Comparison of ENCODE assay signal across 12 cellular contexts in genomic region chr1:63731117-63732043, GRCh38. TPM values are rescaled to one million over a fixed set of nuclear protein-coding genes. Genes with fewer than 3 reads are reported as not detected.
DNase-seq lines count a peak whose midpoint lies in the region; ATAC-seq, FAIRE-seq and TF ChIP-seq lines count a peak whose summit lies in the region.
"Had no signal": no experiment of that assay in that cellular context is flagged by ENCODE, and none has a peak within 500 bp of the region (broad histone marks: within the 10 kb centered on the region; RNA-seq: fewer than 3 reads in every experiment).

No MANE protein-coding gene starts in this region.

- TF ChIP-seq EP300 in H1 (IDR thresholded peaks at IDR 0.05; ENCODE audit: borderline replicate concordance in 1 of 2, low read depth in 2 of 2, low read length in 2 of 2), result peak in 1 of 2 experiments; percentile 84; a peak in 1 of 3 replicates

- H3K4me3 ChIP-seq in AG04449 (ENCODE audit: low read depth, low read length) (peak overlapping the region; percentile 32), IMR-90 (ENCODE audit: insufficient read depth, low read depth, low read length) (no peak overlapping the region), H1 (ENCODE audit: extremely low read depth in 1 of 4, insufficient read depth in 2 of 4, low read depth in 3 of 4, low read length in 4 of 4) (no peak overlapping the region; a peak in 1 of 8 replicates), mesodermal cell (ENCODE audit: extremely low read depth, insufficient read depth, low read length, poor library complexity, severe bottlenecking) (no peak overlapping the region)

- H2BK20ac ChIP-seq in IMR-90 (ENCODE audit: low read depth, low read length), result peak overlapping the region; percentile 42; the same call in 1 of the 2 replicates
- no peak overlapping the region; the same call in 1 of the 2 replicates for H2BK20ac ChIP-seq in H1 (ENCODE audit: low read length)

- no peak overlapping the region for H3K27ac Mint-ChIP-seq in activated naive CD8-positive, alpha-beta T cell treated with anti-CD3 and anti-CD28 coated beads, Interleukin-2, amount 50 U/mL, for 24 hours
- H3K27ac Mint-ChIP-seq: activated CD4-positive, alpha-beta T cell treated with anti-CD3 and anti-CD28 coated beads, Interleukin-2, amount 10 ng/mL, durations not matched to agents 24 days and 14 days; CD4-positive, alpha-beta memory T cell had no signal

- no peak overlapping the region for H2AK5ac ChIP-seq in IMR-90 (ENCODE audit: low read depth, low read length)
- peak overlapping the region; percentile 95 for H2AK5ac ChIP-seq in H1 (ENCODE audit: low read depth, low read length)

- no peaks in the 10 kb centered on the region for H3K23me2 ChIP-seq in H1 (ENCODE audit: low read depth, low read length)

- peaks cover 2% of the 10 kb centered on the region; the same call in 1 of the 2 replicates for H3K4me1 ChIP-seq in IMR-90 (ENCODE audit: control insufficient read depth, insufficient read depth, low read length)
- H3K4me1 ChIP-seq in H1 (replicated peaks in 1 of 4; ENCODE audit: control insufficient read depth in 3 of 4, insufficient read depth in 4 of 4, low read length in 3 of 4), result peaks cover 2 to 10% (median 8%) of the 10 kb centered on the region in 4 experiments; a peak in 4 of 7 replicates
- peaks cover 15% of the 10 kb centered on the region for H3K4me1 ChIP-seq in mesodermal cell (ENCODE audit: control insufficient read depth, insufficient read depth, low read length, poor library complexity, severe bottlenecking)

- H2BK15ac ChIP-seq in IMR-90 (ENCODE audit: low read depth, low read length), result peak overlapping the region; percentile 40; the same call in 1 of the 3 replicates
- H2BK15ac ChIP-seq in H1 (ENCODE audit: low read length), result no peak overlapping the region

- H3K4ac ChIP-seq in IMR-90 (ENCODE audit: low read depth, low read length) (peak overlapping the region; percentile 21; the same call in 1 of the 2 replicates), H1 (replicated peaks; ENCODE audit: insufficient read length, low read depth, low read length) (peak overlapping the region; percentile 71)

- no peaks in the 10 kb centered on the region for H3K36me3 Mint-ChIP-seq in activated naive CD8-positive, alpha-beta T cell treated with anti-CD3 and anti-CD28 coated beads, Interleukin-2, amount 50 U/mL, for 24 hours (ENCODE audit: low read depth)
- H3K36me3 Mint-ChIP-seq: CD4-positive, alpha-beta memory T cell had no signal

- ATAC-seq in IMR-90 (ENCODE audit: low read depth), result peak; percentile 84
- ATAC-seq in activated naive CD8-positive, alpha-beta T cell treated with anti-CD3 and anti-CD28 coated beads, Interleukin-2, amount 50 U/mL, for 24 hours, result no peak
- ATAC-seq in GM21367 (IDR thresholded peaks at IDR 0.05; ENCODE audit: unreplicated experiment), result no peak
- ATAC-seq in HG03175 (IDR thresholded peaks at IDR 0.05; ENCODE audit: unreplicated experiment), result no peak

- H2AFZ ChIP-seq in IMR-90 (replicated peaks; ENCODE audit: low read length, poor library complexity), result no peak overlapping the region
- H2AFZ ChIP-seq in H1 (ENCODE audit: low read length), result no peak overlapping the region

- no peaks in the 10 kb centered on the region for H3K79me2 ChIP-seq in H1 (ENCODE audit: control insufficient read depth in 1 of 2, insufficient read depth in 2 of 2, low read length in 2 of 2)

- TF ChIP-seq POLR2A in IMR-90 (IDR thresholded peaks at IDR 0.05; ENCODE audit: low read depth, low read length) (peak; percentile 36; the same call in 1 of the 2 replicates), H1 (IDR thresholded peaks at IDR 0.05; ENCODE audit: control extremely low read depth in 1 of 2, low read depth in 2 of 2, low read length in 2 of 2) (no peak)

- TF ChIP-seq CTCF in AG04449 (IDR thresholded peaks at IDR 0.05; ENCODE audit: insufficient read depth, low read length, missing control alignments) (no peak), IMR-90 (conservative IDR thresholded peaks at IDR 0.05; ENCODE audit: low read depth, low read length) (no peak), H1 (IDR thresholded peaks at IDR 0.05; ENCODE audit: control extremely low read depth in 1 of 3, insufficient read depth in 1 of 3, low read depth in 1 of 3, low read length in 3 of 3) (no peak)

- H3K14ac ChIP-seq in IMR-90 (replicated peaks; ENCODE audit: low read depth, low read length), result no peak overlapping the region
- H3K14ac ChIP-seq in H1 (ENCODE audit: insufficient read length), result no peak overlapping the region

- no peaks in the 10 kb centered on the region for H3K79me1 ChIP-seq in IMR-90 (ENCODE audit: low read depth in 1 of 2, low read length in 2 of 2)
- H3K79me1 ChIP-seq in H1 (ENCODE audit: low read depth, low read length), result no peaks in the 10 kb centered on the region

- H3K9me3 Mint-ChIP-seq in activated naive CD8-positive, alpha-beta T cell treated with anti-CD3 and anti-CD28 coated beads, Interleukin-2, amount 50 U/mL, for 24 hours, result peaks cover 7% of the 10 kb centered on the region
- H3K9me3 Mint-ChIP-seq: activated CD4-positive, alpha-beta T cell treated with anti-CD3 and anti-CD28 coated beads, Interleukin-2, amount 10 ng/mL, durations not matched to agents 24 days and 14 days had no signal

- no peak overlapping the region for H3K56ac ChIP-seq in IMR-90 (ENCODE audit: extremely low read depth, insufficient read depth, low read length)
- H3K56ac ChIP-seq in H1 (replicated peaks; ENCODE audit: insufficient read length, low read depth, low read length), result peak overlapping the region; percentile 17

- H3K4me3 Mint-ChIP-seq in activated naive CD8-positive, alpha-beta T cell treated with anti-CD3 and anti-CD28 coated beads, Interleukin-2, amount 50 U/mL, for 24 hours, result no peak overlapping the region
- H3K4me3 Mint-ChIP-seq: activated CD4-positive, alpha-beta T cell treated with anti-CD3 and anti-CD28 coated beads, Interleukin-2, amount 10 ng/mL, durations not matched to agents 24 days and 14 days; CD4-positive, alpha-beta memory T cell had no signal

- no peaks in the 10 kb centered on the region for H3K4me1 Mint-ChIP-seq in activated naive CD8-positive, alpha-beta T cell treated with anti-CD3 and anti-CD28 coated beads, Interleukin-2, amount 50 U/mL, for 24 hours
- H3K4me1 Mint-ChIP-seq: activated CD4-positive, alpha-beta T cell treated with anti-CD3 and anti-CD28 coated beads, Interleukin-2, amount 10 ng/mL, durations not matched to agents 24 days and 14 days; CD4-positive, alpha-beta memory T cell had no signal

- BruUV-seq in IMR-90 (replicated peaks; lab: Mats Ljungman, UMichigan), result no TSS peak

- CTCF ChIA-PET in AG04449 (lab: Yijun Ruan, JAX), result interaction anchor here (0.7 to 2.2 kb wide), 5 partner anchors 17 to 405 kb away, joined by 3 to 7 read pairs (median 3); no protein-coding TSS in a partner anchor
- CTCF ChIA-PET in IMR-90 (lab: Yijun Ruan, JAX), result interaction anchor here (0.6 kb wide), 1 partner anchor 945 kb away, joined by 3 read pairs; no protein-coding TSS in a partner anchor
- CTCF ChIA-PET in H1 (lab: Charles Lee; ENCODE audit: partially characterized antibody), result interaction anchor here (0.7 to 1.2 kb wide), 4 partner anchors 17 to 187 kb away, joined by 3 read pairs; no protein-coding TSS in a partner anchor

- H3K9ac ChIP-seq in IMR-90 (ENCODE audit: low read depth, low read length) (no peak overlapping the region), H1 (replicated peaks in 1 of 4; ENCODE audit: extremely low read depth in 1 of 4, low read depth in 3 of 4, low read length in 3 of 4) (no peak overlapping the region)

- intact Hi-C loops in IMR-90 (cut with micrococcal nuclease), result loop anchor here (1.0 kb wide), 1 partner anchor 15 kb away; no protein-coding TSS in a partner anchor

- H3K27me3 Mint-ChIP-seq in activated naive CD8-positive, alpha-beta T cell treated with anti-CD3 and anti-CD28 coated beads, Interleukin-2, amount 50 U/mL, for 24 hours, result peaks cover 7% of the 10 kb centered on the region

- no peaks in the 10 kb centered on the region; the same call in 1 of the 2 replicates for H3K27me3 ChIP-seq in IMR-90 (ENCODE audit: control insufficient read depth, insufficient read depth, low read length)
- peaks cover 0 to 1% (median 0%) of the 10 kb centered on the region in 4 experiments; a peak in 1 of 7 replicates for H3K27me3 ChIP-seq in H1 (replicated peaks in 1 of 4; ENCODE audit: control insufficient read depth in 3 of 4, extremely low read depth in 1 of 4, insufficient read depth in 3 of 4, low read length in 3 of 4)

- 0% methylated on average over 1 of the region's 9 CpGs; no CpG with 5 or more reads in 1 of the 2 experiments for WGBS in IMR-90 (ENCODE audit: extremely low coverage in 2 of 2, insufficient read length in 1 of 2), 2 experiments
- WGBS in H1 (ENCODE audit: extremely low coverage in 1 of 2, insufficient coverage in 1 of 2, insufficient read length in 1 of 2, insufficient replicate concordance in 2 of 2, low coverage in 1 of 2, low lambda C conversion rate in 2 of 2, missing lambda C conversion rate in 1 of 2), 2 experiments, result 80% methylated on average over 8 of the region's 9 CpGs; no CpG with 5 or more reads in 1 of the 2 experiments
- WGBS in mesodermal cell (ENCODE audit: insufficient coverage in 2 of 2), 2 experiments, result 89 to 93% methylated on average over 5 of the region's 9 CpGs

- H4K20me1 ChIP-seq in IMR-90 (ENCODE audit: insufficient read depth, low read length) (no peaks in the 10 kb centered on the region; the same call in 1 of the 2 replicates), H1 (replicated peaks in 1 of 2; ENCODE audit: control insufficient read depth in 1 of 2, insufficient read depth in 2 of 2, low read length in 2 of 2) (no peaks in the 10 kb centered on the region)

- no peak overlapping the region for H4K91ac ChIP-seq in IMR-90 (ENCODE audit: insufficient read depth, low read depth, low read length)
- peak overlapping the region; percentile 4 for H4K91ac ChIP-seq in H1 (replicated peaks; ENCODE audit: insufficient read length, low read length)

- no peak overlapping the region for H2BK5ac ChIP-seq in IMR-90 (ENCODE audit: low read depth, low read length, poor library complexity, severe bottlenecking)
- peak overlapping the region; percentile 91 for H2BK5ac ChIP-seq in H1 (ENCODE audit: low read depth, low read length)

- H3K9me1 ChIP-seq in IMR-90 (ENCODE audit: insufficient read depth, low read length), result no peaks in the 10 kb centered on the region

- H3K23ac ChIP-seq in IMR-90 (ENCODE audit: low read depth, low read length) (no peak overlapping the region), H1 (ENCODE audit: insufficient read length) (no peak overlapping the region)

- dilution Hi-C loops in IMR-90 (cut with HindIII; ENCODE audit: low sequenced_read_pairs, unreplicated experiment), result no loop called here

- in situ Hi-C loops in IMR-90 (cut with MboI; ENCODE audit: low sequenced_read_pairs), result no loop called here

- no peak overlapping the region for H4K8ac ChIP-seq in IMR-90 (ENCODE audit: low read depth in 2 of 2, low read length in 2 of 2)
- no peak overlapping the region for H4K8ac ChIP-seq in H1 (ENCODE audit: extremely low read depth, insufficient read depth, low read length)

- H3K9me3 ChIP-seq in IMR-90 (ENCODE audit: control insufficient read depth, insufficient read depth, low read length) (peaks cover 2% of the 10 kb centered on the region; the same call in 1 of the 2 replicates), H1 (ENCODE audit: insufficient read depth in 2 of 2, low read depth in 1 of 2, low read length in 1 of 2) (peaks cover 2 to 5% of the 10 kb centered on the region in 2 experiments; a peak in 1 of 4 replicates), mesodermal cell (ENCODE audit: control insufficient read depth, low read length) (peaks cover 16% of the 10 kb centered on the region)

- peak overlapping the region; percentile 89 for H2BK12ac ChIP-seq in H1 (ENCODE audit: low read depth, low read length)

- POLR2A ChIA-PET in AG04449 (lab: Yijun Ruan, JAX), result no interaction called here
- POLR2A ChIA-PET in IMR-90 (lab: Charles Lee; ENCODE audit: unreplicated experiment), result no interaction called here
- POLR2A ChIA-PET in H1 (lab: Charles Lee; ENCODE audit: partially characterized antibody), result interaction anchor here (0.8 to 1.3 kb wide), 3 partner anchors 11 to 40 kb away, joined by 3 to 4 read pairs (median 3); no protein-coding TSS in a partner anchor

- peak overlapping the region; percentile 44; the same call in 1 of the 2 replicates for H2BK120ac ChIP-seq in IMR-90 (ENCODE audit: low read depth, low read length)
- peak overlapping the region; percentile 77 for H2BK120ac ChIP-seq in H1 (replicated peaks; ENCODE audit: low read depth, low read length)

- peak; percentile 78 for FAIRE-seq in H1 (lab: Jason Lieb, UNC)

- no peak overlapping the region for H3K27ac ChIP-seq in IMR-90 (ENCODE audit: insufficient read depth, low read length)
- peak overlapping the region; percentile 32; the same call in 1 of the 2 replicates for H3K27ac ChIP-seq in H1 (ENCODE audit: low read depth, low read length)
- H3K27ac ChIP-seq in mesodermal cell (ENCODE audit: low read depth, low read length, severe bottlenecking), result peak overlapping the region; percentile 78

- peak; percentile 8; the same call in 1 of the 2 replicates for TF ChIP-seq RAD21 in IMR-90 (IDR thresholded peaks at IDR 0.05; ENCODE audit: low read length)
- no peak for TF ChIP-seq RAD21 in H1 (IDR thresholded peaks at IDR 0.05 in 1 of 2, conservative IDR thresholded peaks at IDR 0.05 in 1 of 2; ENCODE audit: low read depth in 2 of 2, low read length in 2 of 2)

- H4K5ac ChIP-seq in IMR-90 (ENCODE audit: low read depth, low read length) (no peak overlapping the region), H1 (ENCODE audit: insufficient read length, low read depth, low read length) (no peak overlapping the region)

- DNase-seq in AG04449 (ENCODE audit: low read depth, low spot score), result peak; percentile 86
- peak; percentile 96 for DNase-seq in IMR-90
- no peak for DNase-seq in H1 (ENCODE audit: low read depth in 1 of 2, low spot score in 2 of 2)
- DNase-seq in activated naive CD8-positive, alpha-beta T cell treated with anti-CD3 and anti-CD28 coated beads, Interleukin-2, amount 50 U/mL, for 24 hours, result no peak
- DNase-seq in COLO829 (ENCODE audit: low spot score), result no peak
- DNase-seq: activated CD4-positive, alpha-beta T cell treated with anti-CD3 and anti-CD28 coated beads, Interleukin-2, amount 10 ng/mL, durations not matched to agents 24 days and 14 days; CD4-positive, alpha-beta memory T cell; NCI-H146; stimulated activated CD4-positive, alpha-beta T cell treated with anti-CD3 and anti-CD28 coated beads, Interleukin-2, amount 100 ng/mL, for 48 hours had no signal

- no peak overlapping the region for H3K18ac ChIP-seq in IMR-90 (ENCODE audit: low read depth, low read length)
- H3K18ac ChIP-seq in H1 (ENCODE audit: extremely low read depth, low read length), result peak overlapping the region; percentile 74; the same call in 1 of the 2 replicates

- H3K36me3 ChIP-seq in IMR-90 (ENCODE audit: control insufficient read depth, insufficient read depth, low read length), result no peaks in the 10 kb centered on the region
- H3K36me3 ChIP-seq in H1 (ENCODE audit: control insufficient read depth in 2 of 4, insufficient read depth in 4 of 4, low read length in 3 of 4), result no peaks in the 10 kb centered on the region
- no peaks in the 10 kb centered on the region for H3K36me3 ChIP-seq in mesodermal cell (ENCODE audit: control insufficient read depth, insufficient read depth, low read length)

- H3K4me2 ChIP-seq in IMR-90 (ENCODE audit: low read depth, low read length) (peak overlapping the region; percentile 59), H1 (ENCODE audit: insufficient read depth in 1 of 2, low read depth in 2 of 2, low read length in 2 of 2) (no peak overlapping the region)

- H2AK9ac ChIP-seq in IMR-90 (replicated peaks; ENCODE audit: low read depth, low read length, poor library complexity), result no peak overlapping the region

RNA-seq across cellular contexts. Expression of gene ROR1, which starts 42.4 kb away (rescaled TPM):
- total RNA-seq in IMR-90 (2012; rRNA removed), result 8.1 and 10.0 TPM in 2 replicates
- 4.4 and 4.5 TPM in 2 replicates for polyA plus RNA-seq in IMR-90 (2012; rRNA removed)
- polyA plus RNA-seq in IMR-90 (2012; cell fraction: cytosol; rRNA removed), result 1.6 and 3.2 TPM in 2 replicates
- 1.6 and 2.6 TPM in 2 replicates for polyA plus RNA-seq in IMR-90 (2012; cell fraction: nucleus; rRNA removed; ENCODE audit: low replicate concordance)
- 70.3 and 73.6 TPM in 2 replicates for total RNA-seq in H1 (2021; fragmentation: NEBNext Ultra II Directional; extraction: Animal tissue kit (Norgen Biotek cat#: 25700))
- 27.5 and 33.6 TPM in 2 replicates for polyA plus RNA-seq in H1 (2011; rRNA removed)
- polyA plus RNA-seq in H1 (2011; cell fraction: cytosol; rRNA removed), result 31.7 TPM
- polyA plus RNA-seq in H1 (2011; cell fraction: nucleus; rRNA removed), result 72.5 TPM
- 31.8 to 40.7 TPM (median 40.1 TPM) in 4 replicates for polyA plus RNA-seq in H1 (2012, experiment 1 of 2)
- 4.2 TPM for polyA plus RNA-seq in H1 (2012, experiment 2 of 2)
- polyA plus RNA-seq in H1 (2013, experiment 1 of 2), result 68.4 TPM
- polyA plus RNA-seq in H1 (2013, experiment 2 of 2), result 76.5 TPM
- polyA minus RNA-seq in H1 (2011; rRNA and poly(A)+ RNA removed), result 186 and 264 TPM in 2 replicates
- polyA minus RNA-seq in H1 (2011; cell fraction: cytosol; rRNA and poly(A)+ RNA removed), result 54.3 TPM
- 152 TPM for polyA minus RNA-seq in H1 (2011; cell fraction: nucleus; rRNA and poly(A)+ RNA removed)
- polyA plus RNA-seq in mesodermal cell (2013, experiment 1 of 2), result 22.2 TPM
- polyA plus RNA-seq in mesodermal cell (2013, experiment 2 of 2), result 24.8 TPM
- total RNA-seq: activated CD4-positive, alpha-beta T cell treated with anti-CD3 and anti-CD28 coated beads, Interleukin-2, amount 10 ng/mL, durations not matched to agents 24 days and 14 days; CD4-positive, alpha-beta memory T cell had no signal
- polyA plus RNA-seq: CD4-positive, alpha-beta memory T cell had no signal

Comparison
In these comparisons a context has a peak if more than half of its experiments do, and no peak if none do; other contexts are left out.
1. DNase-seq: peak in AG04449 (single experiment) and IMR-90 (single experiment); none in H1 (0 of 2), activated naive CD8-positive, alpha-beta T cell treated with anti-CD3 and anti-CD28 coated beads, Interleukin-2, amount 50 U/mL, for 24 hours (single experiment) and COLO829 (single experiment).